Comparison of ENCODE assay signal across 22 cellular contexts in the genomic region with DNA sequence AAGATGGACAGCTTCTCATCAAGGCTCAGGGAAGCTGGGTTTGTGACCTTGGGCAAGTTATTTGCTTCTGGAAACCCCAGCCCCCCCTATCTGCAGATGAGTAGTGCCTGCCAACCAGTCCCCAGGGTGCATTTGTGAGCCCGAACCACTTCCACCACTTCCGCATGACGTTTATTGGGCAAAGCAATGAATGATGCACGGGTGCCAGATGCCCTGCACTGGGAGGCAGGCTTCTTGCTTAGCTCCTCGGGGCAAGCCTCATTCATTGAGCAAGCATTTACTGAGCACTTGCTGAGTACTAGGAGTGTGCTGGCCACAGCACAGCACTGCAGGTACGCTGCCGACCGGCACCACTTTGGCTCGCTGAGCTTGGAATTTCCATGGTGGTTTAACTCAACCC.
A peak's percentile ranks its signal among the peaks of the same experiment; 100 is the strongest.
DNase-seq lines count a peak whose midpoint lies in the region; ATAC-seq and TF ChIP-seq lines count a peak whose summit lies in the region.
"Had no signal": no experiment of that assay in that cellular context is flagged by ENCODE, and none has a peak within 500 bp of the region (broad histone marks: within the 10 kb centered on the region; RNA-seq: fewer than 3 reads in every experiment).

No MANE protein-coding gene starts in this region.

- H3K27ac ChIP-seq in BLaER1, result peak overlapping the region; percentile 79
- no peak overlapping the region for H3K27ac ChIP-seq in transverse colon
- H3K27ac ChIP-seq: gastroesophageal sphincter, psoas muscle, thoracic aorta, WERI-Rb-1 had no signal

- peak; percentile 14 for DNase-seq in EL
- peak; percentile 32 for DNase-seq in NCI-H2171 (lab: John Stamatoyannopoulos, UW)
- DNase-seq in chondrocyte (ENCODE audit: low spot score), result peak; percentile 52
- no peak for DNase-seq in anterior cingulate cortex (lab: John Stamatoyannopoulos, UW)
- no peak for DNase-seq in transverse colon
- DNase-seq: AML-193, erythroblast, H7, mesendoderm, NCI-H226, psoas muscle, WERI-Rb-1 had no signal

- intact Hi-C loops in transverse colon (cut with DNase I; ENCODE audit: low total_unique reads), result no loop called here

- no peak for TF ChIP-seq EP300 in transverse colon (IDR thresholded peaks at IDR 0.05; ENCODE audit: low read depth)

- H3K27me3 Mint-ChIP-seq in chondrocyte (ENCODE audit: low read depth), result peaks cover 51% of the 10 kb centered on the region

- ATAC-seq in GM19395 (IDR thresholded peaks at IDR 0.05; ENCODE audit: unreplicated experiment) (no peak), HG03159 (IDR thresholded peaks at IDR 0.05; ENCODE audit: unreplicated experiment) (no peak)
- ATAC-seq: activated naive CD4-positive, alpha-beta T cell treated with anti-CD3 and anti-CD28 coated beads, Interleukin-2, amount 50 U/mL, for 72 hours; gastroesophageal sphincter; K562; psoas muscle; Right ventricle myocardium inferior had no signal

- peak overlapping the region; percentile 59; the same call in 1 of the 2 replicates for H3K9ac ChIP-seq in BLaER1

- H3K36me3 ChIP-seq in BLaER1 (no peaks in the 10 kb centered on the region), transverse colon (no peaks in the 10 kb centered on the region)
- H3K36me3 ChIP-seq: gastroesophageal sphincter, thoracic aorta, WERI-Rb-1 had no signal

- H3K36me3 Mint-ChIP-seq in chondrocyte (ENCODE audit: low read depth), result no peaks in the 10 kb centered on the region
- H3K36me3 Mint-ChIP-seq: activated naive CD4-positive, alpha-beta T cell treated with anti-CD3 and anti-CD28 coated beads, Interleukin-2, amount 50 U/mL, for 72 hours; brain had no signal

- H3K27ac Mint-ChIP-seq in chondrocyte (ENCODE audit: unreplicated experiment), result no peak overlapping the region
- H3K27ac Mint-ChIP-seq: activated naive CD4-positive, alpha-beta T cell treated with anti-CD3 and anti-CD28 coated beads, Interleukin-2, amount 50 U/mL, for 72 hours had no signal

- H3K9me3 ChIP-seq in BLaER1 (no peaks in the 10 kb centered on the region), transverse colon (no peaks in the 10 kb centered on the region)
- H3K9me3 ChIP-seq: gastroesophageal sphincter, psoas muscle, thoracic aorta had no signal

- no peak overlapping the region for H3K4me3 Mint-ChIP-seq in chondrocyte (ENCODE audit: unreplicated experiment)
- H3K4me3 Mint-ChIP-seq: brain had no signal

- WGBS in transverse colon (ENCODE audit: low coverage in 1 of 2), 2 donors, result 76% methylated on average over 9 of the region's 9 CpGs; no CpG with 5 or more reads in 1 of the 2 donors

- TF ChIP-seq CTCF in chondrocyte (IDR thresholded peaks at IDR 0.05) (no peak), transverse colon (IDR thresholded peaks at IDR 0.05) (no peak)

- no peaks in the 10 kb centered on the region for H3K4me1 Mint-ChIP-seq in chondrocyte (ENCODE audit: low read depth)

- H3K9me3 Mint-ChIP-seq in chondrocyte (ENCODE audit: low read depth), result no peaks in the 10 kb centered on the region
- H3K9me3 Mint-ChIP-seq: activated naive CD4-positive, alpha-beta T cell treated with anti-CD3 and anti-CD28 coated beads, Interleukin-2, amount 50 U/mL, for 72 hours; brain had no signal

- H3K4me2 ChIP-seq in BLaER1, result peak overlapping the region; percentile 94
- H3K4me2 ChIP-seq: smooth muscle cell had no signal

- peak overlapping the region; percentile 54 for H3K4me3 ChIP-seq in BLaER1
- H3K4me3 ChIP-seq in transverse colon, result no peak overlapping the region
- H3K4me3 ChIP-seq: gastroesophageal sphincter, K562, psoas muscle, smooth muscle cell, thoracic aorta had no signal

- TF ChIP-seq POLR2A in transverse colon (IDR thresholded peaks at IDR 0.05), result no peak

- peaks cover 15% of the 10 kb centered on the region for H4K20me1 ChIP-seq in BLaER1

- in situ Hi-C loops in transverse colon (cut with MboI; ENCODE audit: low pct_ligation_motif_present in 1 of 4, low pct_unique_long_range_greater_than_20kb in 1 of 4, low sequenced_read_pairs in 3 of 4), result no loop called here

- H3K4me1 ChIP-seq in BLaER1, result peaks cover 62% of the 10 kb centered on the region
- no peaks in the 10 kb centered on the region for H3K4me1 ChIP-seq in transverse colon
- H3K4me1 ChIP-seq: gastroesophageal sphincter, psoas muscle had no signal

- no peaks in the 10 kb centered on the region for H3K27me3 ChIP-seq in BLaER1
- peaks cover 4% of the 10 kb centered on the region for H3K27me3 ChIP-seq in transverse colon

Comparison
In these comparisons a context has a peak if more than half of its experiments do, and no peak if none do; other contexts are left out.
1. DNase-seq: peak in EL (single experiment), NCI-H2171 (single experiment) and chondrocyte (single experiment); none in anterior cingulate cortex (0 of 58) and transverse colon (single experiment).